Comparison of ENCODE assay signal across 1 cellular context in genomic region chr3:101574388-101575156, GRCh38.
TF ChIP-seq lines count a peak whose summit lies in the region.

No MANE protein-coding gene starts in this region.

TF ChIP-seq in WTC11, 78 proteins besides CTCF, POLR2A, EP300 and RAD21 (continued from another document):
- 0 out of 2 replicates have a peak, but pooled peaks have one; percentile 30 for TF ChIP-seq NFATC4 (CRISPR knock-in tag; IDR thresholded peaks at IDR 0.05)
